In genomic region chr10:60944159-60944909, GRCh38 we compare ENCODE assay signal across 8 cellular contexts. TPM values are rescaled to one million over a fixed set of nuclear protein-coding genes. Genes with fewer than 3 reads are reported as not detected.
A peak's percentile ranks its signal among the peaks of the same experiment; 100 is the strongest.
DNase-seq lines count a peak whose midpoint lies in the region; FAIRE-seq and TF ChIP-seq lines count a peak whose summit lies in the region.

Gene RHOBTB1, minus strand, starts transcription at chr10:60944185. Its CDS starts 32,643 bp downstream, at chr10:60911542.

- H3K9me3 ChIP-seq in HUES6 (ENCODE audit: control insufficient read depth, insufficient read depth, low read depth, low read length) (no peaks in the 10 kb centered on the region), iPS-18a (ENCODE audit: control insufficient read depth, low read depth, low read length) (no peaks in the 10 kb centered on the region)

- H3K4me3 ChIP-seq in HUES6 (ENCODE audit: low read depth, low read length): peak within 1 kb of the TSS; percentile 87
- peak within 1 kb of the TSS; percentile 77 for H3K4me3 ChIP-seq in iPS-18a (ENCODE audit: low read length)

- H3K9ac ChIP-seq in HUES6 (ENCODE audit: low read length) (peak within 1 kb of the TSS; percentile 88), iPS-18a (ENCODE audit: low read length) (peak within 1 kb of the TSS; percentile 95)

- peak within 1 kb of the TSS; percentile 85 for H3K27ac ChIP-seq in HUES6 (ENCODE audit: low read depth, low read length)
- H3K27ac ChIP-seq in caudate nucleus (ENCODE audit: low read depth, low read length): peak within 1 kb of the TSS; percentile 97
- peak within 1 kb of the TSS; percentile 83 for H3K27ac ChIP-seq in iPS-18a (ENCODE audit: low read length)

- H3K27me3 ChIP-seq in HUES6 (ENCODE audit: control insufficient read depth, insufficient read depth, low read length): peaks cover 20% of the 10 kb centered on the region
- peaks cover 16% of the 10 kb centered on the region for H3K27me3 ChIP-seq in iPS-18a (ENCODE audit: control insufficient read depth, insufficient read depth, low read length)

- H3K4me1 ChIP-seq in HUES6 (ENCODE audit: control insufficient read depth, insufficient read depth, low read length): peaks cover 12% of the 10 kb centered on the region
- H3K4me1 ChIP-seq in iPS-18a (ENCODE audit: control insufficient read depth, low read depth, low read length): peaks cover 10% of the 10 kb centered on the region

- no peaks in the 10 kb centered on the region for H3K36me3 ChIP-seq in HUES6 (ENCODE audit: control insufficient read depth, insufficient read depth, low read length)
- no peaks in the 10 kb centered on the region for H3K36me3 ChIP-seq in iPS-18a (ENCODE audit: control insufficient read depth, low read depth, low read length)

- no peak for FAIRE-seq in D721Med (lab: Jason Lieb, UNC)

- peak; percentile 93 for DNase-seq in D341Med (ENCODE audit: low spot score)
- DNase-seq in GM20000 (ENCODE audit: low spot score): peak; percentile 14
- DNase-seq in SK-MEL-5 (ENCODE audit: low read depth, low spot score): peak; percentile 63
- DNase-seq in caudate nucleus (lab: John Stamatoyannopoulos, UW): peak in 59 of 61 donors; percentile 8 to 90 (median 75)
- peak; percentile 57 for DNase-seq in renal cortical epithelial cell (ENCODE audit: low read depth)
- no peak for DNase-seq in D721Med (ENCODE audit: insufficient read length, low spot score)

- no peak for TF ChIP-seq CTCF in GM20000 (IDR thresholded peaks at IDR 0.05; ENCODE audit: extremely low read depth, missing control alignments)
- no peak for TF ChIP-seq CTCF in D721Med (IDR thresholded peaks at IDR 0.05; ENCODE audit: insufficient read depth, missing control alignments)

- in situ Hi-C loops in SK-MEL-5 (cut with HindIII; ENCODE audit: low pct_unique_long_range_greater_than_20kb, low sequenced_read_pairs): no loop called here

RNA-seq across cellular contexts. Expression of gene RHOBTB1, which starts in this region (rescaled TPM):
- total RNA-seq in SK-MEL-5 (2014; rRNA removed; shearing (Covaris generic)): 22.6 and 23.9 TPM in 2 replicates
- 9.7 and 11.8 TPM in 2 replicates for polyA plus RNA-seq in SK-MEL-5 (2015; cell fraction: cytosol; rRNA removed)
- polyA plus RNA-seq in SK-MEL-5 (2015; cell fraction: nucleus; rRNA removed): 27.2 and 39.1 TPM in 2 replicates
- 23.2 and 32.3 TPM in 2 replicates for total RNA-seq in renal cortical epithelial cell
